Comparison of ENCODE assay signal across 15 cellular contexts in the genomic region with DNA sequence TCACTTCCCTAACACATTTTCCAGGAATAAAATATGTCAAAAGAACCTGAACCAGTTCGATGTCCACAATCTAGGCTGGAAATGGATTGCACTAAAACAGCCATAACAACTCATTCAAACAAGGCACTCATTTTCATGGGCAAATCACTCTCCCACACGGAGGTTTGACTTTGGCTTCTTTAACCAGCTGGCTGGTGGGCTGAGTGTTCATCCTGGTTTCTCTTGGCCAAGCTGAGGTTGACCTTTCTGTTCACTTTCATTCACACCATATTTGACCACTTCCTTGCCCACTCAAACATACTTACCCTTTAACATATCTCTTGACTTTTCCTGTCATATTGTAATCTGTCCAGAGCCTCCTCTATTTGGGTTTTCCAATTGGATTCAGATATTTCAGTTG. TPM values are rescaled to one million over a fixed set of nuclear protein-coding genes. Genes with fewer than 3 reads are reported as not detected.
A peak's percentile ranks its signal among the peaks of the same experiment; 100 is the strongest.
DNase-seq lines count a peak whose midpoint lies in the region; ATAC-seq and TF ChIP-seq lines count a peak whose summit lies in the region.
"Had no signal": no experiment of that assay in that cellular context is flagged by ENCODE, and none has a peak within 500 bp of the region (broad histone marks: within the 10 kb centered on the region; RNA-seq: fewer than 3 reads in every experiment).

No MANE protein-coding gene starts in this region.

- H3K27me3 Mint-ChIP-seq in CD4-positive, CD25-positive, alpha-beta regulatory T cell: no peaks in the 10 kb centered on the region
- no peaks in the 10 kb centered on the region for H3K27me3 Mint-ChIP-seq in CD8-positive, alpha-beta T cell (ENCODE audit: low read depth)
- H3K27me3 Mint-ChIP-seq in activated CD4-positive, alpha-beta memory T cell treated with anti-CD3 and anti-CD28 coated beads for 36 hours: no peaks in the 10 kb centered on the region
- H3K27me3 Mint-ChIP-seq: dendritic cell treated with granulocyte-macrophage colony-stimulating factor and Interleukin-4, amounts not matched to agents 40 ng/mL and 50 ng/mL, for 4 days; IgD-negative memory B cell had no signal

- no peak for ATAC-seq in CD4-positive, CD25-positive, alpha-beta regulatory T cell (ENCODE audit: low read depth in 2 of 2)
- ATAC-seq in CD8-positive, alpha-beta T cell: no peak
- ATAC-seq in HG02981 (IDR thresholded peaks at IDR 0.05; ENCODE audit: unreplicated experiment): no peak
- no peak for ATAC-seq in HG03520 (IDR thresholded peaks at IDR 0.05; ENCODE audit: unreplicated experiment)
- ATAC-seq: activated CD4-positive, CD25-positive, alpha-beta regulatory T cell treated with anti-CD3 and anti-CD28 coated beads, Interleukin-2, amount 50 U/mL, for 24 hours had no signal

- CTCF ChIA-PET in CD8-positive, alpha-beta T cell (lab: Charles Lee): interaction anchor here (0.6 to 4.7 kb wide), 10 partner anchors 9 to 228 kb away, joined by 3 to 41 read pairs (median 6); no protein-coding TSS in a partner anchor
- CTCF ChIA-PET in activated CD4-positive, alpha-beta memory T cell treated with anti-CD3 and anti-CD28 coated beads for 36 hours (lab: Charles Lee): interaction anchor here (1.1 to 3.8 kb wide), 6 partner anchors 11 to 244 kb away, joined by 3 to 37 read pairs (median 9); a partner anchor contains a TSS

- peaks cover 0 to 4% of the 10 kb centered on the region in 2 experiments for H3K9me3 ChIP-seq in CD4-positive, CD25-positive, alpha-beta regulatory T cell (ENCODE audit: control insufficient read depth in 2 of 2, low read length in 2 of 2)
- H3K9me3 ChIP-seq in CD8-positive, alpha-beta T cell (ENCODE audit: low read length): no peaks in the 10 kb centered on the region
- H3K9me3 ChIP-seq: BE2C, tibial nerve had no signal

- H3K4me1 ChIP-seq in CD4-positive, CD25-positive, alpha-beta regulatory T cell (ENCODE audit: control insufficient read depth, insufficient read depth, low read length, poor library complexity, severe bottlenecking): peaks cover 43% of the 10 kb centered on the region
- H3K4me1 ChIP-seq in CD8-positive, alpha-beta T cell (ENCODE audit: insufficient read depth, low read length): peaks cover 42% of the 10 kb centered on the region
- H3K4me1 ChIP-seq: BE2C had no signal

- peaks cover 78% of the 10 kb centered on the region for H3K36me3 Mint-ChIP-seq in CD4-positive, CD25-positive, alpha-beta regulatory T cell
- H3K36me3 Mint-ChIP-seq in CD8-positive, alpha-beta T cell: peaks cover 92% of the 10 kb centered on the region
- H3K36me3 Mint-ChIP-seq in activated CD4-positive, alpha-beta memory T cell treated with anti-CD3 and anti-CD28 coated beads for 36 hours: peaks cover 85% of the 10 kb centered on the region
- H3K36me3 Mint-ChIP-seq: brain had no signal

- H3K27me3 ChIP-seq in CD4-positive, CD25-positive, alpha-beta regulatory T cell (ENCODE audit: control insufficient read depth, insufficient read depth, low read length): no peaks in the 10 kb centered on the region
- H3K27me3 ChIP-seq in CD8-positive, alpha-beta T cell (ENCODE audit: insufficient read depth, low read length): no peaks in the 10 kb centered on the region
- H3K27me3 ChIP-seq: BE2C, tibial nerve had no signal

- TF ChIP-seq CTCF in CD8-positive, alpha-beta T cell (IDR thresholded peaks at IDR 0.05): no peak

- intact Hi-C loops in CD8-positive, alpha-beta T cell (cut with DNase I, micrococcal nuclease): loop anchor here (2.0 to 5.0 kb wide), 3 partner anchors 83 to 210 kb away; no protein-coding TSS in a partner anchor
- intact Hi-C loops in activated CD4-positive, alpha-beta memory T cell treated with anti-CD3 and anti-CD28 coated beads for 36 hours (cut with micrococcal nuclease): loop anchor here (2.0 kb wide), 1 partner anchor 15 kb away; no protein-coding TSS in a partner anchor

- H3K4me3 Mint-ChIP-seq in CD4-positive, CD25-positive, alpha-beta regulatory T cell: peak overlapping the region; percentile 63 to 94 (median 85)
- H3K4me3 Mint-ChIP-seq in CD8-positive, alpha-beta T cell: peak overlapping the region; percentile 91
- H3K4me3 Mint-ChIP-seq in activated CD4-positive, alpha-beta memory T cell treated with anti-CD3 and anti-CD28 coated beads for 36 hours: peak overlapping the region; percentile 78
- H3K4me3 Mint-ChIP-seq: brain; dendritic cell treated with granulocyte-macrophage colony-stimulating factor and Interleukin-4, amounts not matched to agents 40 ng/mL and 50 ng/mL, for 4 days had no signal

- no peak for DNase-seq in CD4-positive, CD25-positive, alpha-beta regulatory T cell
- DNase-seq in CD8-positive, alpha-beta T cell: no peak
- no peak for DNase-seq in activated CD4-positive, alpha-beta memory T cell treated with anti-CD3 and anti-CD28 coated beads for 36 hours
- DNase-seq in foreskin melanocyte (peak; percentile 30), pons (ENCODE audit: low spot score) (no peak)
- DNase-seq: BE2C, DMS79 treated with DMSO at 0.1 percent for 48 hours, NCI-H1048 had no signal

- H3K27ac Mint-ChIP-seq in CD4-positive, CD25-positive, alpha-beta regulatory T cell: peak overlapping the region; percentile 67 to 98 (median 85)
- peak overlapping the region; percentile 96 for H3K27ac Mint-ChIP-seq in CD8-positive, alpha-beta T cell
- H3K27ac Mint-ChIP-seq in activated CD4-positive, alpha-beta memory T cell treated with anti-CD3 and anti-CD28 coated beads for 36 hours: peak overlapping the region; percentile 95
- H3K27ac Mint-ChIP-seq: brain had no signal

- H3K27ac ChIP-seq in CD4-positive, CD25-positive, alpha-beta regulatory T cell (ENCODE audit: insufficient read depth, low read length, poor library complexity, severe bottlenecking): peak overlapping the region; percentile 25
- H3K27ac ChIP-seq in CD8-positive, alpha-beta T cell (ENCODE audit: low read depth, low read length): peak overlapping the region; percentile 97
- H3K27ac ChIP-seq: tibial nerve had no signal

- POLR2A ChIA-PET in CD8-positive, alpha-beta T cell (lab: Charles Lee): interaction anchor here (0.8 to 18.5 kb wide), 11 partner anchors 8 to 189 kb away, joined by 3 to 700 read pairs (median 5); no protein-coding TSS in a partner anchor
- POLR2A ChIA-PET in activated CD4-positive, alpha-beta memory T cell treated with anti-CD3 and anti-CD28 coated beads for 36 hours (lab: Charles Lee): interaction anchor here (0.8 to 13.7 kb wide), 6 partner anchors 10 to 62 kb away, joined by 3 to 160 read pairs (median 5); no protein-coding TSS in a partner anchor

- H3K4me3 ChIP-seq in CD4-positive, CD25-positive, alpha-beta regulatory T cell (ENCODE audit: low read depth, low read length): peak overlapping the region; percentile 100
- peak overlapping the region; percentile 80 for H3K4me3 ChIP-seq in CD8-positive, alpha-beta T cell (ENCODE audit: low read depth, low read length)

- peaks cover 70% of the 10 kb centered on the region for H3K36me3 ChIP-seq in CD4-positive, CD25-positive, alpha-beta regulatory T cell (ENCODE audit: control insufficient read depth, insufficient read depth, low read length)
- peaks cover 63% of the 10 kb centered on the region for H3K36me3 ChIP-seq in CD8-positive, alpha-beta T cell (ENCODE audit: insufficient read depth, low read length)
- H3K36me3 ChIP-seq: BE2C, tibial nerve had no signal

- H3K4me1 Mint-ChIP-seq in CD4-positive, CD25-positive, alpha-beta regulatory T cell: peaks cover 27 to 71% (median 54%) of the 10 kb centered on the region in 4 donors
- H3K4me1 Mint-ChIP-seq in CD8-positive, alpha-beta T cell (ENCODE audit: low read depth): peaks cover 66% of the 10 kb centered on the region
- peaks cover 77% of the 10 kb centered on the region for H3K4me1 Mint-ChIP-seq in activated CD4-positive, alpha-beta memory T cell treated with anti-CD3 and anti-CD28 coated beads for 36 hours (ENCODE audit: low read depth)
- H3K4me1 Mint-ChIP-seq: IgD-negative memory B cell had no signal

- H3K9me3 Mint-ChIP-seq in CD4-positive, CD25-positive, alpha-beta regulatory T cell: peaks cover 0 to 4% (median 2%) of the 10 kb centered on the region in 7 donors
- H3K9me3 Mint-ChIP-seq in CD8-positive, alpha-beta T cell: peaks cover 8% of the 10 kb centered on the region
- H3K9me3 Mint-ChIP-seq in activated CD4-positive, alpha-beta memory T cell treated with anti-CD3 and anti-CD28 coated beads for 36 hours: peaks cover 3% of the 10 kb centered on the region

RNA-seq across cellular contexts. Expression of a gene that starts 5.4 kb away (rescaled TPM):
- total RNA-seq in CD4-positive, CD25-positive, alpha-beta regulatory T cell: 394 TPM
- polyA plus RNA-seq in CD4-positive, CD25-positive, alpha-beta regulatory T cell: 100 to 1,000 TPM; 110 to 311 (median 212) TPM
- 100 to 1,000 TPM; 287 to 310 TPM for total RNA-seq in CD8-positive, alpha-beta T cell
- total RNA-seq in activated CD4-positive, alpha-beta memory T cell treated with anti-CD3 and anti-CD28 coated beads for 36 hours: 100 to 1,000 TPM; 163 to 169 TPM
